ENCODE assay signal across 8 cellular contexts in genomic region chr4:94207469-94208224, GRCh38. TPM values are rescaled to one million over a fixed set of nuclear protein-coding genes. Genes with fewer than 3 reads are reported as not detected.
DNase-seq lines count a peak whose midpoint lies in the region; ATAC-seq and TF ChIP-seq lines count a peak whose summit lies in the region.

Gene SMARCAD1, plus strand, starts transcription at chr4:94207865. Its CDS starts 530 bp downstream, at chr4:94208395.

- peak within 1 kb of the TSS; percentile 96 for H3K27ac ChIP-seq in osteoblast (ENCODE audit: low read depth, low read length)
- peak within 1 kb of the TSS; percentile 94 to 96 for H3K27ac ChIP-seq in thoracic aorta

- peak within 1 kb of the TSS; percentile 83 for H2AFZ ChIP-seq in osteoblast (ENCODE audit: low read length)

- H3K4me3 ChIP-seq in GM08714 (ENCODE audit: low read length), result peak within 1 kb of the TSS; percentile 76
- H3K4me3 ChIP-seq in osteoblast (ENCODE audit: insufficient read depth, low read length), result peak within 1 kb of the TSS; percentile 88
- peak within 1 kb of the TSS; percentile 98 for H3K4me3 ChIP-seq in thoracic aorta

- H4K20me1 ChIP-seq in osteoblast (ENCODE audit: insufficient read depth, low read length), result no peaks in the 10 kb centered on the region

- peaks cover 7% of the 10 kb centered on the region for H3K27me3 Mint-ChIP-seq in glutamatergic neuron (ENCODE audit: unreplicated experiment)

- H3K9me3 Mint-ChIP-seq in activated naive CD4-positive, alpha-beta T cell treated with anti-CD3 and anti-CD28 coated beads, Interleukin-2, amount 50 U/mL, for 72 hours, result no peaks in the 10 kb centered on the region
- peaks cover 9% of the 10 kb centered on the region for H3K9me3 Mint-ChIP-seq in glutamatergic neuron (ENCODE audit: unreplicated experiment)

- H3K27ac Mint-ChIP-seq in activated naive CD4-positive, alpha-beta T cell treated with anti-CD3 and anti-CD28 coated beads, Interleukin-2, amount 50 U/mL, for 72 hours, result peak within 1 kb of the TSS; percentile 97 to 99
- H3K27ac Mint-ChIP-seq in glutamatergic neuron (ENCODE audit: unreplicated experiment), result peak within 1 kb of the TSS; percentile 100

- H3K27me3 ChIP-seq in osteoblast (ENCODE audit: insufficient read depth, low read length), result no peaks in the 10 kb centered on the region
- no peaks in the 10 kb centered on the region for H3K27me3 ChIP-seq in thoracic aorta (replicated peaks; ENCODE audit: insufficient read depth)

- TF ChIP-seq CTCF in glutamatergic neuron (IDR thresholded peaks at IDR 0.05; ENCODE audit: partially characterized antibody, unreplicated experiment), result no peak
- no peak for TF ChIP-seq CTCF in osteoblast (IDR thresholded peaks at IDR 0.05; ENCODE audit: extremely low read depth, low read depth, low read length)
- TF ChIP-seq CTCF in thoracic aorta (IDR thresholded peaks at IDR 0.05), result no peak

- peak within 1 kb of the TSS; percentile 99 for H3K4me3 Mint-ChIP-seq in glutamatergic neuron (ENCODE audit: unreplicated experiment)

- H3K4me1 Mint-ChIP-seq in glutamatergic neuron (ENCODE audit: low read depth, unreplicated experiment), result peaks cover 5% of the 10 kb centered on the region

- peaks cover 35% of the 10 kb centered on the region for H3K36me3 ChIP-seq in osteoblast (ENCODE audit: insufficient read depth, low read length)
- H3K36me3 ChIP-seq in thoracic aorta, result peaks cover 3% of the 10 kb centered on the region

- no peaks in the 10 kb centered on the region for H3K9me3 ChIP-seq in osteoblast (ENCODE audit: low read depth, low read length)
- H3K9me3 ChIP-seq in thoracic aorta, result no peaks in the 10 kb centered on the region

- DNase-seq in NCI-H1092 treated with DMSO at 0.1 percent for 48 hours (lab: John Stamatoyannopoulos, UW), result peak; percentile 97
- peak; percentile 87 for DNase-seq in SKM-1 (lab: John Stamatoyannopoulos, UW; ENCODE audit: unreplicated experiment)
- DNase-seq in activated naive CD4-positive, alpha-beta T cell treated with anti-CD3 and anti-CD28 coated beads, Interleukin-2, amount 50 U/mL, for 72 hours (ENCODE audit: low spot score in 2 of 2), result peak; percentile 82 to 85
- DNase-seq in glutamatergic neuron, result peak; percentile 89
- DNase-seq in osteoblast (ENCODE audit: insufficient read length, low spot score, missing footprints), result peak; percentile 81
- DNase-seq in thoracic aorta (ENCODE audit: low spot score), result peak; percentile 78

- peaks cover 25 to 33% of the 10 kb centered on the region in 2 donors for H3K36me3 Mint-ChIP-seq in activated naive CD4-positive, alpha-beta T cell treated with anti-CD3 and anti-CD28 coated beads, Interleukin-2, amount 50 U/mL, for 72 hours
- H3K36me3 Mint-ChIP-seq in glutamatergic neuron (ENCODE audit: unreplicated experiment), result peaks cover 4% of the 10 kb centered on the region

- ATAC-seq in HG02610 (IDR thresholded peaks at IDR 0.05; ENCODE audit: unreplicated experiment) (peak; percentile 95), thoracic aorta (ENCODE audit: insufficient number of reproducible peaks, low FRiP score, low read depth) (peak; percentile 99)
- peak; percentile 97 for ATAC-seq in activated naive CD4-positive, alpha-beta T cell treated with anti-CD3 and anti-CD28 coated beads, Interleukin-2, amount 50 U/mL, for 72 hours

- H3K4me2 ChIP-seq in osteoblast (ENCODE audit: insufficient read depth, low read length), result peak within 1 kb of the TSS; percentile 79

- H3K4me1 ChIP-seq in osteoblast (ENCODE audit: insufficient read depth, low read length), result peaks cover 24% of the 10 kb centered on the region
- peaks cover 10 to 17% of the 10 kb centered on the region in 2 donors for H3K4me1 ChIP-seq in thoracic aorta (ENCODE audit: control insufficient read depth in 1 of 2, low read depth in 2 of 2)

- peaks cover 45% of the 10 kb centered on the region for H3K79me2 ChIP-seq in osteoblast (ENCODE audit: insufficient read depth, low read length)

RNA-seq across cellular contexts. Expression of gene SMARCAD1, which starts in this region (rescaled TPM):
- total RNA-seq in activated naive CD4-positive, alpha-beta T cell treated with anti-CD3 and anti-CD28 coated beads, Interleukin-2, amount 50 U/mL, for 72 hours, result 10 to 100 TPM; 22.2 to 38.3 TPM
- total RNA-seq in glutamatergic neuron (ENCODE audit: unreplicated experiment) (74.8 TPM), osteoblast (38.7 and 41.3 TPM in 2 replicates), thoracic aorta (10 to 100 TPM; 16.2 to 16.7 TPM)

Comparison
In these comparisons a context has a peak if more than half of its experiments do, and no peak if none do; other contexts are left out.
1. Peak in every context shown above with its lines: DNase-seq, ATAC-seq, H3K4me3 ChIP-seq and H3K27ac ChIP-seq.